ENCODE assay signal across 26 cellular contexts in the genomic region with DNA sequence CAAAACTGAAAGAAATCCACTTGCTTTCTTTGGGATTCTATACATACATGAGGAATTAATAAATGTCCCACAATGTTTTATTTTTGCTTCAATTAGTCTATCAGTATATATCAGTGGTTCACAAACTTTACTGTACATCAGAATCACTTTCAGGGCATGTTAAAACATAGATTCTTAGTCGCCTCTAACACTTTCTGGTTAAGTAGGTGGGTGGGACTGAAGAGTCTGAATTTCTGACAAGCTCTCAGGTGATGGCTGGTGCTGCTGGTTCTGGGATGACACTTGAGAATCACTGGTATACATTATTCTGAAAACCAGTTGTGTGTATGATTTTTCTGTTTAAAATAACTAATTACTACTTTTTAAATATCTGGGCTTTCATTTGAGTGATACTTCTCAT.
DNase-seq lines count a peak whose midpoint lies in the region; ATAC-seq and TF ChIP-seq lines count a peak whose summit lies in the region.
"Had no signal": no experiment of that assay in that cellular context is flagged by ENCODE, and none has a peak within 500 bp of the region (broad histone marks: within the 10 kb centered on the region; RNA-seq: fewer than 3 reads in every experiment).

No MANE protein-coding gene starts in this region.

- no peaks in the 10 kb centered on the region for H3K9me2 ChIP-seq in MM.1S (replicated peaks; ENCODE audit: insufficient read depth, low read length)
- H3K9me2 ChIP-seq: SK-N-SH had no signal

- H3K36me3 ChIP-seq in MM.1S (replicated peaks; ENCODE audit: insufficient read depth, low read length): no peaks in the 10 kb centered on the region
- H3K36me3 ChIP-seq: MG63 had no signal

- H2AFZ ChIP-seq in MM.1S (ENCODE audit: low read length): no peak overlapping the region

- H3K27ac ChIP-seq in MM.1S (ENCODE audit: low read length): no peak overlapping the region
- H3K27ac ChIP-seq in coronary artery: no peak overlapping the region
- H3K27ac ChIP-seq: C4-2B had no signal

- no peak overlapping the region for H3K9ac ChIP-seq in MM.1S (ENCODE audit: low read length)
- H3K9ac ChIP-seq: SK-N-SH had no signal

- H3K9me3 Mint-ChIP-seq in activated CD8-positive, alpha-beta memory T cell treated with anti-CD3 and anti-CD28 coated beads, Interleukin-2, amount 10 ng/mL, durations not matched to agents 7 days and 5 days (ENCODE audit: low read depth): no peaks in the 10 kb centered on the region

- H3K4me1 Mint-ChIP-seq in activated CD8-positive, alpha-beta memory T cell treated with anti-CD3 and anti-CD28 coated beads, Interleukin-2, amount 10 ng/mL, durations not matched to agents 7 days and 5 days: peaks cover 9% of the 10 kb centered on the region

- H3K4me2 ChIP-seq in MM.1S (ENCODE audit: low read depth, low read length): 0 out of 2 replicates have a peak overlapping the region, but pooled peaks have one; percentile 4
- H3K4me2 ChIP-seq: SK-N-SH had no signal

- no peaks in the 10 kb centered on the region for H3K79me2 ChIP-seq in MM.1S (ENCODE audit: low read length)

- peaks cover 9% of the 10 kb centered on the region for H3K4me1 ChIP-seq in MM.1S (ENCODE audit: low read length)

- ATAC-seq in GM18498 (IDR thresholded peaks at IDR 0.05; ENCODE audit: unreplicated experiment) (peak; percentile 85), HG02571 (IDR thresholded peaks at IDR 0.05; ENCODE audit: unreplicated experiment) (peak; percentile 72), HG03432 (IDR thresholded peaks at IDR 0.05; ENCODE audit: unreplicated experiment) (peak; percentile 57), HG02588 (IDR thresholded peaks at IDR 0.05; ENCODE audit: unreplicated experiment) (no peak), GM21619 (IDR thresholded peaks at IDR 0.05; ENCODE audit: unreplicated experiment) (no peak)
- no peak for ATAC-seq in activated CD8-positive, alpha-beta memory T cell treated with anti-CD3 and anti-CD28 coated beads, Interleukin-2, amount 10 ng/mL, durations not matched to agents 7 days and 5 days
- ATAC-seq: Panc1 had no signal

- no peak overlapping the region for H3K27ac Mint-ChIP-seq in activated CD8-positive, alpha-beta memory T cell treated with anti-CD3 and anti-CD28 coated beads, Interleukin-2, amount 10 ng/mL, durations not matched to agents 7 days and 5 days
- H3K27ac Mint-ChIP-seq: CD8-positive, alpha-beta memory T cell; T-helper 2 cell treated with Interferon-gamma antibody and Interleukin-4, amounts not matched to agents 5 μg/mL and 100 μg/mL, for 36 hours had no signal

- DNase-seq in MM.1S (no peak), coronary artery (ENCODE audit: low spot score) (no peak)
- no peak for DNase-seq in activated CD8-positive, alpha-beta memory T cell treated with anti-CD3 and anti-CD28 coated beads, Interleukin-2, amount 10 ng/mL, durations not matched to agents 7 days and 5 days
- DNase-seq: AML-193; Calu3; CD8-positive, alpha-beta memory T cell; DMS153; H7; MG63; NCI-H1048; NCI-H1436; NCI-H1930; NCI-H226; NCI-H510A treated with DMSO at 0.1 percent for 48 hours; NCI-H748 treated with DMSO at 0.1 percent for 48 hours; NK-92 treated with Interleukin-12 subunit alpha and Interleukin-12 subunit beta, amount 100 ng/mL, for 24 hours; SIG-M5; SK-N-SH had no signal

- H3K9me3 ChIP-seq in MM.1S (replicated peaks; ENCODE audit: insufficient read depth, low read length): no peaks in the 10 kb centered on the region
- H3K9me3 ChIP-seq: MG63, SK-N-SH had no signal

- H3K36me3 Mint-ChIP-seq in activated CD8-positive, alpha-beta memory T cell treated with anti-CD3 and anti-CD28 coated beads, Interleukin-2, amount 10 ng/mL, durations not matched to agents 7 days and 5 days: peaks cover 7% of the 10 kb centered on the region

- H3K27me3 ChIP-seq in MM.1S (replicated peaks; ENCODE audit: insufficient read depth, low read length): no peaks in the 10 kb centered on the region
- H3K27me3 ChIP-seq: MG63 had no signal

- TF ChIP-seq CTCF in MM.1S (IDR thresholded peaks at IDR 0.05; ENCODE audit: low read length) (no peak), coronary artery (IDR thresholded peaks at IDR 0.05) (no peak)

- H3K4me3 ChIP-seq in MM.1S (ENCODE audit: low read length) (no peak overlapping the region), coronary artery (no peak overlapping the region)
- H3K4me3 ChIP-seq: MG63 had no signal

- no peak overlapping the region for H3K4me3 Mint-ChIP-seq in activated CD8-positive, alpha-beta memory T cell treated with anti-CD3 and anti-CD28 coated beads, Interleukin-2, amount 10 ng/mL, durations not matched to agents 7 days and 5 days
- H3K4me3 Mint-ChIP-seq: CD8-positive, alpha-beta memory T cell; T-helper 2 cell treated with Interferon-gamma antibody and Interleukin-4, amounts not matched to agents 5 μg/mL and 100 μg/mL, for 36 hours had no signal

- no peaks in the 10 kb centered on the region for H3K27me3 Mint-ChIP-seq in activated CD8-positive, alpha-beta memory T cell treated with anti-CD3 and anti-CD28 coated beads, Interleukin-2, amount 10 ng/mL, durations not matched to agents 7 days and 5 days
- H3K27me3 Mint-ChIP-seq: CD8-positive, alpha-beta memory T cell had no signal

- no peaks in the 10 kb centered on the region for H4K20me1 ChIP-seq in MM.1S (ENCODE audit: insufficient read depth, low read length)

- H3F3A ChIP-seq in MM.1S (ENCODE audit: insufficient read depth, low read length): no peaks in the 10 kb centered on the region

- CTCF ChIA-PET in activated CD8-positive, alpha-beta memory T cell treated with anti-CD3 and anti-CD28 coated beads, Interleukin-2, amount 10 ng/mL, durations not matched to agents 7 days and 5 days (lab: Charles Lee): interaction anchor here (1.9 kb wide), 1 partner anchor 34 kb away, joined by 4 read pairs; no protein-coding TSS in a partner anchor

Comparison
In these comparisons a context has a peak if more than half of its experiments do, and no peak if none do; other contexts are left out.
1. ATAC-seq: peak in GM18498 (single experiment), HG02571 (single experiment) and HG03432 (single experiment); none in activated CD8-positive, alpha-beta memory T cell treated with anti-CD3 and anti-CD28 coated beads, Interleukin-2, amount 10 ng/mL, durations not matched to agents 7 days and 5 days (single experiment), HG02588 (single experiment) and GM21619 (single experiment).